Comparison of ENCODE assay signal across 11 cellular contexts in genomic region chr5:95619096-95619495, GRCh38. TPM values are rescaled to one million over a fixed set of nuclear protein-coding genes. Genes with fewer than 3 reads are reported as not detected.
DNase-seq lines count a peak whose midpoint lies in the region; ATAC-seq and TF ChIP-seq lines count a peak whose summit lies in the region.
"Had no signal": no experiment of that assay in that cellular context is flagged by ENCODE, and none has a peak within 500 bp of the region (broad histone marks: within the 10 kb centered on the region; RNA-seq: fewer than 3 reads in every experiment).

No MANE protein-coding gene starts in this region.

- peaks cover 2 to 4% of the 10 kb centered on the region in 2 donors for H3K27me3 Mint-ChIP-seq in CD8-positive, alpha-beta memory T cell
- H3K27me3 Mint-ChIP-seq in natural killer cell treated with Interleukin-12 subunit alpha and Interleukin-12 subunit beta and Interleukin-15 and Interleukin-18, amount 100 ng/mL, for 72 hours = no peaks in the 10 kb centered on the region

- peaks cover 35% of the 10 kb centered on the region for H3K4me1 ChIP-seq in CD8-positive, alpha-beta memory T cell (ENCODE audit: insufficient read depth, low read length)
- H3K4me1 ChIP-seq in Panc1 (ENCODE audit: control insufficient read depth, insufficient read depth, low read length) (peaks cover 10% of the 10 kb centered on the region), Karpas-422 (ENCODE audit: low read length) (peaks cover 19% of the 10 kb centered on the region)

- TF ChIP-seq CTCF in Panc1 (IDR thresholded peaks at IDR 0.05) (no peak), coronary artery (IDR thresholded peaks at IDR 0.05) (no peak)

- H3K4me2 ChIP-seq in Karpas-422 (ENCODE audit: low read depth, low read length, poor library complexity, severe bottlenecking) = no peak overlapping the region

- H3K9ac ChIP-seq in Karpas-422 (ENCODE audit: low read length) = no peak overlapping the region

- H3K27ac Mint-ChIP-seq in CD8-positive, alpha-beta memory T cell = peak overlapping the region in 5 of 8 donors; percentile 21 to 89 (median 63)
- peak overlapping the region; percentile 53 to 63 for H3K27ac Mint-ChIP-seq in natural killer cell treated with Interleukin-12 subunit alpha and Interleukin-12 subunit beta and Interleukin-15 and Interleukin-18, amount 100 ng/mL, for 72 hours

- H3K79me2 ChIP-seq in Karpas-422 (ENCODE audit: low read length) = no peaks in the 10 kb centered on the region

- peak overlapping the region; percentile 84 to 95 (median 92) for H3K4me3 Mint-ChIP-seq in CD8-positive, alpha-beta memory T cell
- peak overlapping the region; percentile 93 for H3K4me3 Mint-ChIP-seq in natural killer cell treated with Interleukin-12 subunit alpha and Interleukin-12 subunit beta and Interleukin-15 and Interleukin-18, amount 100 ng/mL, for 72 hours

- H3K9me2 ChIP-seq in Karpas-422 (replicated peaks; ENCODE audit: insufficient read depth, low read length) = no peaks in the 10 kb centered on the region; the same call in 1 of the 2 replicates

- in situ Hi-C loops in Panc1 (cut with HindIII; ENCODE audit: low pct_unique_long_range_greater_than_20kb, low sequenced_read_pairs) = no loop called here

- POLR2A ChIA-PET in CD8-positive, alpha-beta memory T cell (lab: Charles Lee) = no interaction called here
- POLR2A ChIA-PET in Panc1 (lab: Charles Lee) = no interaction called here

- no peaks in the 10 kb centered on the region for H4K20me1 ChIP-seq in Karpas-422 (ENCODE audit: insufficient read depth, low read depth, low read length)

- peaks cover 4 to 5% (median 4%) of the 10 kb centered on the region in 3 donors for H3K36me3 Mint-ChIP-seq in CD8-positive, alpha-beta memory T cell
- H3K36me3 Mint-ChIP-seq in natural killer cell treated with Interleukin-12 subunit alpha and Interleukin-12 subunit beta and Interleukin-15 and Interleukin-18, amount 100 ng/mL, for 72 hours = peaks cover 1% of the 10 kb centered on the region

- peaks cover 44 to 72% (median 57%) of the 10 kb centered on the region in 3 donors for H3K4me1 Mint-ChIP-seq in CD8-positive, alpha-beta memory T cell
- peaks cover 33 to 43% of the 10 kb centered on the region in 2 donors for H3K4me1 Mint-ChIP-seq in natural killer cell treated with Interleukin-12 subunit alpha and Interleukin-12 subunit beta and Interleukin-15 and Interleukin-18, amount 100 ng/mL, for 72 hours (ENCODE audit: low read depth in 2 of 2)

- no peak overlapping the region for H2AFZ ChIP-seq in Karpas-422 (ENCODE audit: low read length)

- TSS peak; percentile 63 for BruUV-seq in Panc1 (replicated peaks; lab: Mats Ljungman, UMichigan)

- no peaks in the 10 kb centered on the region for H3K9me3 ChIP-seq in CD8-positive, alpha-beta memory T cell (ENCODE audit: low read length)
- H3K9me3 ChIP-seq in Panc1 (ENCODE audit: control insufficient read depth, insufficient read depth, low read depth, low read length) (no peaks in the 10 kb centered on the region), Karpas-422 (ENCODE audit: low read length) (no peaks in the 10 kb centered on the region)

- H3K9me3 Mint-ChIP-seq in CD8-positive, alpha-beta memory T cell = no peaks in the 10 kb centered on the region
- H3K9me3 Mint-ChIP-seq in natural killer cell treated with Interleukin-12 subunit alpha and Interleukin-12 subunit beta and Interleukin-15 and Interleukin-18, amount 100 ng/mL, for 72 hours = no peaks in the 10 kb centered on the region

- no peak for DNase-seq in CD8-positive, alpha-beta memory T cell
- DNase-seq in Panc1 (ENCODE audit: low read depth, low spot score) (no peak), coronary artery (ENCODE audit: low spot score) (no peak), posterior cingulate gyrus (no peak), Karpas-422 (no peak), H4 (ENCODE audit: low spot score) (no peak)
- no peak for DNase-seq in natural killer cell treated with Interleukin-12 subunit alpha and Interleukin-12 subunit beta and Interleukin-15 and Interleukin-18, amount 100 ng/mL, for 72 hours (ENCODE audit: low spot score)
- DNase-seq: DMS79, NCI-H1417 treated with DMSO at 0.1 percent for 48 hours had no signal

- no peaks in the 10 kb centered on the region for H3K27me3 ChIP-seq in CD8-positive, alpha-beta memory T cell (ENCODE audit: insufficient read depth, low read length, poor library complexity, severe bottlenecking)
- H3K27me3 ChIP-seq in Panc1 (ENCODE audit: control insufficient read depth, insufficient read depth, low read length) (no peaks in the 10 kb centered on the region), Karpas-422 (ENCODE audit: low read length) (no peaks in the 10 kb centered on the region)

- intact Hi-C loops in Panc1 (cut with micrococcal nuclease; ENCODE audit: unreplicated experiment) (loop anchor here (10.0 kb wide), 1 partner anchor 64 kb away; the partner anchor contains the start of genes ARSK and SKIC3), posterior cingulate gyrus (cut with DNase I) (no loop called here)

- ATAC-seq in Panc1 (no peak), GM21786 (IDR thresholded peaks at IDR 0.05; ENCODE audit: unreplicated experiment) (no peak)
- ATAC-seq in natural killer cell treated with Interleukin-12 subunit alpha and Interleukin-12 subunit beta and Interleukin-15 and Interleukin-18, amount 100 ng/mL, for 72 hours = no peak

- no peak overlapping the region for H3K27ac ChIP-seq in CD8-positive, alpha-beta memory T cell (ENCODE audit: low read depth, low read length)
- peak overlapping the region; percentile 86 for H3K27ac ChIP-seq in Panc1 (ENCODE audit: low read length)
- no peak overlapping the region for H3K27ac ChIP-seq in coronary artery
- no peak overlapping the region for H3K27ac ChIP-seq in Karpas-422 (ENCODE audit: low read length)

- H3K36me3 ChIP-seq in CD8-positive, alpha-beta memory T cell (ENCODE audit: insufficient read depth, low read length) = no peaks in the 10 kb centered on the region
- H3K36me3 ChIP-seq in Panc1 (ENCODE audit: control insufficient read depth, insufficient read depth, low read length) = no peaks in the 10 kb centered on the region
- no peaks in the 10 kb centered on the region for H3K36me3 ChIP-seq in Karpas-422 (ENCODE audit: insufficient read depth, low read length)

- CTCF ChIA-PET in CD8-positive, alpha-beta memory T cell (lab: Charles Lee) = no interaction called here
- CTCF ChIA-PET in Panc1 (lab: Charles Lee) = no interaction called here

- H3K4me3 ChIP-seq in CD8-positive, alpha-beta memory T cell (ENCODE audit: low read length) = peak overlapping the region; percentile 72
- H3K4me3 ChIP-seq in Panc1 (ENCODE audit: low read depth in 2 of 2, low read length in 2 of 2) (peak overlapping the region in 1 of 2 experiments; percentile 73; a peak in 2 of 4 replicates), coronary artery (peak overlapping the region; percentile 82), Karpas-422 (ENCODE audit: low read length) (no peak overlapping the region)
- H3K4me3 ChIP-seq: lung had no signal

RNA-seq across cellular contexts. Expression of gene GPR150, which starts 0.8 kb away (rescaled TPM):
- total RNA-seq in CD8-positive, alpha-beta memory T cell = under 1 TPM; 0.18 to 0.26 TPM
- 2.8 TPM for polyA plus RNA-seq in CD8-positive, alpha-beta memory T cell
- total RNA-seq in Panc1 (2021; ENCODE audit: unreplicated experiment) = 0.54 TPM
- polyA plus RNA-seq in Panc1 (2012; ENCODE audit: insufficient read length) = 0.57 TPM
- total RNA-seq in natural killer cell treated with Interleukin-12 subunit alpha and Interleukin-12 subunit beta and Interleukin-15 and Interleukin-18, amount 100 ng/mL, for 72 hours = under 1 TPM in 1 of 2 donors, not detected in 1; 0.21 TPM
- 0.34 and 0.51 TPM in 2 replicates for total RNA-seq in Karpas-422 (2014; rRNA removed; shearing (Covaris generic); ENCODE audit: low replicate concordance)
- total RNA-seq in H4 (2014; rRNA removed; shearing (Covaris generic)) = not detected in 2 replicates

RNA-seq across cellular contexts. Expression of gene RFESD, which starts 27.5 kb away (rescaled TPM):
- 1 to 10 TPM; 4.2 to 5.4 TPM for total RNA-seq in CD8-positive, alpha-beta memory T cell
- 7.2 TPM for polyA plus RNA-seq in CD8-positive, alpha-beta memory T cell
- total RNA-seq in Panc1 (2021; ENCODE audit: unreplicated experiment) = 2.2 TPM
- 1.2 TPM for polyA plus RNA-seq in Panc1 (2012; ENCODE audit: insufficient read length)
- total RNA-seq in natural killer cell treated with Interleukin-12 subunit alpha and Interleukin-12 subunit beta and Interleukin-15 and Interleukin-18, amount 100 ng/mL, for 72 hours = 1 to 10 TPM in 1 of 2 donors, under 1 TPM in 1; 0.98 to 5.5 TPM
- total RNA-seq in Karpas-422 (2014; rRNA removed; shearing (Covaris generic); ENCODE audit: low replicate concordance) = 6.2 and 6.8 TPM in 2 replicates
- 1.5 and 2.2 TPM in 2 replicates for total RNA-seq in H4 (2014; rRNA removed; shearing (Covaris generic))
